Comparison of ENCODE assay signal across 1 cellular context in the genomic region with DNA sequence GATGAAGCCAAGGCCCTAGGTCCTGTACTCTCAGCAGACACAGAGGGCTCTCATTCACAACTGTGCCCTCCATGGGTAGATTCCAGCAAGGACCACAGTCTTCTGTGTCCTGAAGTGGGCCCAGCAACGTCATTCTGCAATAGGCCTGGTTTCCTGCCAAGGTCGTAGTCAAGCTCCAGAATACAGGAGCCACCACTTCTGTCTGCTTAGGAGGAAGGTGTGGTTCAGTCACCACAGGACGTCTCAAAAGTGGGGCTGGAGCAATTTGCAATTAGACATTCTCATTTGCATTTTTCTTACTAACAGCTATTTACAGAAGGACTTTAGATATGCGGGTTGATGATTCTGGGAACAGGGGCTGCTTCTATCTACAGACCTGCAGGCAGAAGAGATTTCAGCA.
TF ChIP-seq lines count a peak whose summit lies in the region.

No MANE protein-coding gene starts in this region.

TF ChIP-seq in HepG2, 621 proteins besides CTCF, POLR2A, EP300 and RAD21 (continued from another document):
- TF ChIP-seq ATF4 (CRISPR knock-in tag; IDR thresholded peaks at IDR 0.05) (no peak), SCMH1 (CRISPR knock-in tag; IDR thresholded peaks at IDR 0.05; ENCODE audit: borderline replicate concordance) (no peak), IKZF1 (IDR thresholded peaks at IDR 0.05) (no peak), ZFP36L2 (CRISPR knock-in tag; IDR thresholded peaks at IDR 0.05) (no peak), MNT (IDR thresholded peaks at IDR 0.05) (no peak), IRX3 (CRISPR knock-in tag; IDR thresholded peaks at IDR 0.05; ENCODE audit: borderline replicate concordance, low read depth) (no peak), HHEX (CRISPR knock-in tag; IDR thresholded peaks at IDR 0.05) (no peak), PHF21A (CRISPR knock-in tag; IDR thresholded peaks at IDR 0.05) (no peak), ZNF773 (CRISPR knock-in tag; IDR thresholded peaks at IDR 0.05; ENCODE audit: borderline replicate concordance) (no peak), ZNF841 (CRISPR knock-in tag; IDR thresholded peaks at IDR 0.05; ENCODE audit: borderline replicate concordance) (no peak), SKIL (CRISPR knock-in tag; IDR thresholded peaks at IDR 0.05; ENCODE audit: borderline replicate concordance) (no peak), HOXD1 (CRISPR knock-in tag; IDR thresholded peaks at IDR 0.05) (no peak), SMAD1 (CRISPR knock-in tag; IDR thresholded peaks at IDR 0.05; ENCODE audit: borderline replicate concordance, low read depth) (no peak), RAD51 (IDR thresholded peaks at IDR 0.05; ENCODE audit: borderline replicate concordance) (no peak), PHB2 (IDR thresholded peaks at IDR 0.05; ENCODE audit: partially characterized antibody) (no peak), ZNF343 (CRISPR knock-in tag; IDR thresholded peaks at IDR 0.05) (no peak)
